In the genomic region with DNA sequence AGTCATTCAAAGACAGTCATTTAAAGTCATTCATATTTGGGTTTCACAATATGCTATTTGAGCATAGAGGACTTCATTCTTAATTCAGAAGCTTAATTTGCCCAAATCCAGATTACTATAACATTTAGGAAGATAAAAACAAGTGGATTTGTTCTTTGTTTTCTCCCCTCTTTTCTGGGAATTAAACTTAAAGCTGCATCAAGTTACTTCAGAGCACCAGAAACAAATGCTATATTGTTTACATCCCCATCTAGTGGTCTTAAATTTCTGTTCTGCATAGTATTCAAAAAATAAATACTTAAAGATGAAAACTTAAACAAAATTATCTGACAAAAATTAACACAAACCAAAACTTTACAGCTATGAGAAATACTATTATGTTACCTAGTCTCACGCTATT, we compare ENCODE assay signal across 12 cellular contexts. TPM values are rescaled to one million over a fixed set of nuclear protein-coding genes. Genes with fewer than 3 reads are reported as not detected.
DNase-seq lines count a peak whose midpoint lies in the region; ATAC-seq, FAIRE-seq and TF ChIP-seq lines count a peak whose summit lies in the region.
"Had no signal": no experiment of that assay in that cellular context is flagged by ENCODE, and none has a peak within 500 bp of the region (broad histone marks: within the 10 kb centered on the region; RNA-seq: fewer than 3 reads in every experiment).

No MANE protein-coding gene starts in this region.

- no peaks in the 10 kb centered on the region for H3F3A ChIP-seq in Loucy (ENCODE audit: low read depth)

- ATAC-seq in DND-41 (ENCODE audit: insufficient read depth, low read depth) (no peak), GM12878 (no peak), GM18868 (IDR thresholded peaks at IDR 0.05; ENCODE audit: unreplicated experiment) (no peak)
- ATAC-seq: natural killer cell treated with Interleukin-12 subunit alpha and Interleukin-12 subunit beta and Interleukin-15 and Interleukin-18, amount 100 ng/mL, for 72 hours; T-helper 17 cell had no signal

- POLR2A ChIA-PET in GM12878 (lab: Charles Lee), result no interaction called here

- FAIRE-seq in GM12878 (lab: Jason Lieb, UNC) (peak; percentile 68), HTR-8/SVneo (lab: Jason Lieb, UNC) (no peak)

- no peak overlapping the region for H3K4me3 ChIP-seq in DND-41 (ENCODE audit: low read depth in 1 of 2, low read length in 2 of 2)
- no peak overlapping the region for H3K4me3 ChIP-seq in Loucy (ENCODE audit: low read length, poor library complexity, severe bottlenecking)
- no peak overlapping the region for H3K4me3 ChIP-seq in GM12878

- peak; percentile 52 for TF ChIP-seq CTCF in DND-41 (IDR thresholded peaks at IDR 0.05; ENCODE audit: borderline replicate concordance, extremely low read depth, low read length, poor library complexity, severe bottlenecking)
- peak; percentile 63 for TF ChIP-seq CTCF in Loucy (conservative IDR thresholded peaks at IDR 0.05; ENCODE audit: low read length)
- peak in 1 of 3 experiments; percentile 16; a peak in 2 of 6 replicates for TF ChIP-seq CTCF in GM12878 (IDR thresholded peaks at IDR 0.05 in 2 of 3, conservative IDR thresholded peaks at IDR 0.05 in 1 of 3; ENCODE audit: control insufficient read depth in 2 of 3, extremely low read depth in 1 of 3, insufficient read depth in 1 of 3, low read depth in 3 of 3, low read length in 3 of 3)

- in situ Hi-C loops in GM12878 (cut with MboI), result no loop called here

- no peak overlapping the region for H3K4me2 ChIP-seq in DND-41 (ENCODE audit: insufficient read depth, low read length)
- H3K4me2 ChIP-seq in Loucy (ENCODE audit: low read depth, low read length, poor library complexity, severe bottlenecking), result no peak overlapping the region
- no peak overlapping the region for H3K4me2 ChIP-seq in GM12878 (ENCODE audit: control insufficient read depth, insufficient read depth)

- TF ChIP-seq EP300 in GM12878 (IDR thresholded peaks at IDR 0.05; ENCODE audit: borderline replicate concordance in 1 of 2, control insufficient read depth in 1 of 2, low read depth in 2 of 2, low read length in 2 of 2), result no peak

- peak; percentile 29; the same call in 1 of the 2 replicates for TF ChIP-seq RAD21 in GM12878 (IDR thresholded peaks at IDR 0.05; ENCODE audit: insufficient read depth, low read depth, low read length)

- intact Hi-C loops in GM12878 (cut with micrococcal nuclease; ENCODE audit: unreplicated experiment), result no loop called here

- H3K36me3 ChIP-seq in DND-41 (ENCODE audit: insufficient read depth, low read length) (no peaks in the 10 kb centered on the region), Loucy (ENCODE audit: insufficient read depth, low read length) (no peaks in the 10 kb centered on the region), GM12878 (ENCODE audit: control insufficient read depth in 2 of 2, insufficient read depth in 2 of 2, low read length in 1 of 2) (no peaks in the 10 kb centered on the region)

- no peaks in the 10 kb centered on the region for H3K27me3 ChIP-seq in DND-41 (ENCODE audit: insufficient read depth, low read length, poor library complexity)
- H3K27me3 ChIP-seq in Loucy (ENCODE audit: insufficient read depth, low read length, poor library complexity, severe bottlenecking), result no peaks in the 10 kb centered on the region
- no peaks in the 10 kb centered on the region for H3K27me3 ChIP-seq in GM12878 (replicated peaks in 1 of 2; ENCODE audit: control insufficient read depth in 2 of 2, insufficient read depth in 2 of 2, low read length in 1 of 2)

- H2AFZ ChIP-seq in DND-41 (ENCODE audit: low read depth, low read length), result no peak overlapping the region
- 0 out of 2 replicates have a peak overlapping the region, but pooled peaks have one; percentile 46 for H2AFZ ChIP-seq in Loucy (ENCODE audit: low read length)
- H2AFZ ChIP-seq in GM12878 (ENCODE audit: control insufficient read depth, low read depth, low read length), result no peak overlapping the region

- 97% methylated on average over 1 of the region's 1 CpG for WGBS in GM12878 (ENCODE audit: insufficient coverage, insufficient replicate concordance, low lambda C conversion rate, missing lambda C conversion rate)

- H4K20me1 ChIP-seq in DND-41 (ENCODE audit: insufficient read depth, low read length) (no peaks in the 10 kb centered on the region), Loucy (ENCODE audit: insufficient read depth, low read length, poor library complexity, severe bottlenecking) (no peaks in the 10 kb centered on the region), GM12878 (ENCODE audit: control insufficient read depth, insufficient read depth) (no peaks in the 10 kb centered on the region)

- no peaks in the 10 kb centered on the region for H3K9me2 ChIP-seq in Loucy (replicated peaks; ENCODE audit: low read depth, low read length)

- no peak for TF ChIP-seq POLR2A in GM12878 (IDR thresholded peaks at IDR 0.05; ENCODE audit: low read depth, low read length)

- H3K9me3 ChIP-seq in DND-41 (ENCODE audit: insufficient read depth, low read length, severe bottlenecking) (no peaks in the 10 kb centered on the region), Loucy (ENCODE audit: insufficient read depth, low read depth, low read length) (no peaks in the 10 kb centered on the region), GM12878 (replicated peaks; ENCODE audit: control insufficient read depth, insufficient read depth, low read length) (no peaks in the 10 kb centered on the region)

- H3K9ac ChIP-seq in DND-41 (ENCODE audit: low read depth, low read length) (no peak overlapping the region), Loucy (ENCODE audit: low read depth, low read length, poor library complexity, severe bottlenecking) (no peak overlapping the region), GM12878 (ENCODE audit: control insufficient read depth, insufficient read depth, low read length) (no peak overlapping the region)

- no peaks in the 10 kb centered on the region for H3K4me1 ChIP-seq in DND-41 (ENCODE audit: insufficient read depth, low read length)
- H3K4me1 ChIP-seq in Loucy (ENCODE audit: insufficient read depth, low read length, poor library complexity, severe bottlenecking), result no peaks in the 10 kb centered on the region
- H3K4me1 ChIP-seq in GM12878 (ENCODE audit: control insufficient read depth, insufficient read depth, low read length), result no peaks in the 10 kb centered on the region

- RAD21 ChIA-PET in GM12878 (lab: Charles Lee; ENCODE audit: unreplicated experiment), result no interaction called here

- H3K27ac ChIP-seq in DND-41 (ENCODE audit: low read length) (no peak overlapping the region), GM12878 (ENCODE audit: control insufficient read depth, insufficient read depth) (no peak overlapping the region)

- BruUV-seq in GM12878 (replicated peaks; lab: Mats Ljungman, UMichigan), result no TSS peak

- SMC1A ChIA-PET in GM12878 (lab: Charles Lee; ENCODE audit: uncharacterized antibody, unreplicated experiment), result interaction anchor here (0.7 to 0.8 kb wide), 2 partner anchors 25 to 37 kb away, joined by 3 to 4 read pairs; no protein-coding TSS in a partner anchor

- DNase-seq in DND-41, result no peak
- no peak for DNase-seq in GM12878 (ENCODE audit: low read depth, low spot score)
- peak; percentile 32 for DNase-seq in medulla oblongata (ENCODE audit: extremely low spot score)
- DNase-seq in HTR-8/SVneo (ENCODE audit: insufficient read length, low spot score), result no peak
- DNase-seq in NCI-H2107 (lab: John Stamatoyannopoulos, UW), result no peak
- no peak for DNase-seq in activated naive CD4-positive, alpha-beta T cell (lab: John Stamatoyannopoulos, UW)
- DNase-seq: activated gamma-delta T cell, glutamatergic neuron, T-helper 17 cell had no signal

- H3K79me2 ChIP-seq in DND-41 (ENCODE audit: insufficient read depth, low read length) (no peaks in the 10 kb centered on the region), Loucy (ENCODE audit: insufficient read depth, low read length) (no peaks in the 10 kb centered on the region), GM12878 (ENCODE audit: control insufficient read depth, insufficient read depth, low read length) (no peaks in the 10 kb centered on the region)

- CTCF ChIA-PET in GM12878 (lab: Yijun Ruan, JAX), result interaction anchor here (0.6 to 1.6 kb wide), 7 partner anchors 61 to 545 kb away, joined by 3 to 4 read pairs (median 3); a partner anchor contains a TSS

TF ChIP-seq in GM12878, 131 proteins besides CTCF, POLR2A, EP300 and RAD21 (continues in another document):
- TF ChIP-seq CEBPB (IDR thresholded peaks at IDR 0.05; ENCODE audit: borderline replicate concordance in 1 of 2, low read depth in 2 of 2, low read length in 2 of 2), result no peak
- TF ChIP-seq ATF7 (IDR thresholded peaks at IDR 0.05; ENCODE audit: low read depth), result no peak
- TF ChIP-seq PML (IDR thresholded peaks at IDR 0.05; ENCODE audit: low read length), result no peak
- no peak for TF ChIP-seq YBX1 (IDR thresholded peaks at IDR 0.05)

RNA-seq across cellular contexts. Expression of a gene that starts 34.7 kb away (rescaled TPM):
- 215 and 216 TPM in 2 replicates for total RNA-seq in GM12878 (2013; cell fraction: nucleolus; rRNA removed)
- total RNA-seq in GM12878 (2014; rRNA removed) (64.3 and 83.1 TPM in 2 replicates), GM12878 (2014; rRNA removed; fragmentation: Illumina TruSeq; extraction: Trizol) (107 and 110 TPM in 2 replicates), GM12878 (2021) (68.7 and 69.1 TPM in 2 replicates)
- polyA plus RNA-seq in GM12878 (2011; ENCODE audit: low read depth), result 32.3 TPM
- polyA plus RNA-seq in GM12878 (2011; rRNA removed) (49.6 and 73.2 TPM in 2 replicates), GM12878 (2014; fragmentation: Illumina TruSeq; extraction: Trizol) (107 and 154 TPM in 2 replicates), GM12878 (2014; fragmentation: Nextera tagmentation; extraction: Ambion mirVana) (10 to 100 TPM; 39.4 to 56.3 TPM), GM12878 (2014; rRNA removed) (41.1 and 45.8 TPM in 2 replicates), GM12878 (2016; fragmentation: Nextera tagmentation; extraction: Ambion mirVana) (100 to 1,000 TPM; 109 to 111 TPM)
- polyA plus RNA-seq in GM12878 (2011; cell fraction: cytosol; rRNA removed), result 17.2 and 23.2 TPM in 2 replicates
- 35.8 and 40.2 TPM in 2 replicates for polyA plus RNA-seq in GM12878 (2011; cell fraction: nucleus; rRNA removed)
- 36.5 and 61.7 TPM in 2 replicates for polyA plus RNA-seq in GM12878 (2012)
- 34.0 and 60.9 TPM in 2 replicates for polyA minus RNA-seq in GM12878 (2011; rRNA and poly(A)+ RNA removed)
- 26.2 and 36.3 TPM in 2 replicates for polyA minus RNA-seq in GM12878 (2011; cell fraction: cytosol; rRNA and poly(A)+ RNA removed)
- polyA minus RNA-seq in GM12878 (2011; cell fraction: nucleus; rRNA and poly(A)+ RNA removed), result 34.6 and 45.9 TPM in 2 replicates
